In genomic region chr2:163625632-163626031, GRCh38 we compare ENCODE assay signal across 23 cellular contexts.
"Had no signal": no experiment of that assay in that cellular context is flagged by ENCODE, and none has a peak within 500 bp of the region (broad histone marks: within the 10 kb centered on the region; RNA-seq: fewer than 3 reads in every experiment).

No MANE protein-coding gene starts in this region.

- H3K36me3 Mint-ChIP-seq: activated naive CD8-positive, alpha-beta T cell treated with anti-CD3 and anti-CD28 coated beads, Interleukin-2, amount 10 ng/mL, durations not matched to agents 7 days and 5 days; T-cell had no signal

- DNase-seq: activated CD4-positive, alpha-beta T cell treated with anti-CD3 and anti-CD28 coated beads, Interleukin-2, amount 50 U/mL, for 4 hours; activated CD4-positive, CD25-positive, alpha-beta regulatory T cell; activated CD8-positive, alpha-beta memory T cell treated with anti-CD3 and anti-CD28 coated beads, Interleukin-2, amount 50 U/mL, for 48 hours; activated CD8-positive, alpha-beta T cell treated with anti-CD3 and anti-CD28 coated beads, Interleukin-2, amount 10 ng/mL, durations not matched to agents 7 days and 5 days; activated naive CD4-positive, alpha-beta T cell treated with anti-CD3 and anti-CD28 coated beads, Interleukin-2, amount 50 U/mL, for 16 hours; activated naive CD8-positive, alpha-beta T cell treated with anti-CD3 and anti-CD28 coated beads, Interleukin-2, amount 10 ng/mL, durations not matched to agents 7 days and 5 days; activated T-cell treated with anti-CD3 and anti-CD28 coated beads, Interleukin-2, amount 50 U/mL, for 1 hour; adrenal gland; anterior cingulate cortex; central memory CD4-positive, alpha-beta T cell; MM.1S; NCI-H1105; NCI-H1436; NCI-H1694 treated with DMSO at 0.1 percent for 48 hours; NCI-H2029 treated with DMSO at 0.1 percent for 48 hours; NCI-H524; RPMI8226; T-cell; T-helper 2 cell had no signal

- H3K4me3 Mint-ChIP-seq: activated CD8-positive, alpha-beta T cell treated with anti-CD3 and anti-CD28 coated beads, Interleukin-2, amount 10 ng/mL, durations not matched to agents 7 days and 5 days; activated naive CD8-positive, alpha-beta T cell treated with anti-CD3 and anti-CD28 coated beads, Interleukin-2, amount 10 ng/mL, durations not matched to agents 7 days and 5 days; T-cell had no signal

- ATAC-seq: activated CD8-positive, alpha-beta T cell treated with anti-CD3 and anti-CD28 coated beads, Interleukin-2, amount 10 ng/mL, durations not matched to agents 7 days and 5 days; Right ventricle myocardium inferior; T-cell had no signal

- H3K9me3 ChIP-seq: adrenal gland had no signal

- H3K36me3 ChIP-seq: adrenal gland had no signal

- H3K4me3 ChIP-seq: adrenal gland, coronary artery, SK-N-MC had no signal

- H3K4me1 ChIP-seq: adrenal gland had no signal

- H3K9me3 Mint-ChIP-seq: activated naive CD8-positive, alpha-beta T cell treated with anti-CD3 and anti-CD28 coated beads, Interleukin-2, amount 10 ng/mL, durations not matched to agents 7 days and 5 days had no signal

- H3K27me3 Mint-ChIP-seq: activated naive CD8-positive, alpha-beta T cell treated with anti-CD3 and anti-CD28 coated beads, Interleukin-2, amount 10 ng/mL, durations not matched to agents 7 days and 5 days; T-cell had no signal

- H3K27ac Mint-ChIP-seq: activated CD8-positive, alpha-beta T cell treated with anti-CD3 and anti-CD28 coated beads, Interleukin-2, amount 10 ng/mL, durations not matched to agents 7 days and 5 days; activated naive CD8-positive, alpha-beta T cell treated with anti-CD3 and anti-CD28 coated beads, Interleukin-2, amount 10 ng/mL, durations not matched to agents 7 days and 5 days; T-cell had no signal

- H3K27me3 ChIP-seq: adrenal gland had no signal

- H3K4me1 Mint-ChIP-seq: activated naive CD8-positive, alpha-beta T cell treated with anti-CD3 and anti-CD28 coated beads, Interleukin-2, amount 10 ng/mL, durations not matched to agents 7 days and 5 days; T-cell had no signal

- H3K27ac ChIP-seq: adrenal gland, coronary artery, SK-N-MC, VCaP had no signal
